ENCODE assay signal across 8 cellular contexts in the genomic region with DNA sequence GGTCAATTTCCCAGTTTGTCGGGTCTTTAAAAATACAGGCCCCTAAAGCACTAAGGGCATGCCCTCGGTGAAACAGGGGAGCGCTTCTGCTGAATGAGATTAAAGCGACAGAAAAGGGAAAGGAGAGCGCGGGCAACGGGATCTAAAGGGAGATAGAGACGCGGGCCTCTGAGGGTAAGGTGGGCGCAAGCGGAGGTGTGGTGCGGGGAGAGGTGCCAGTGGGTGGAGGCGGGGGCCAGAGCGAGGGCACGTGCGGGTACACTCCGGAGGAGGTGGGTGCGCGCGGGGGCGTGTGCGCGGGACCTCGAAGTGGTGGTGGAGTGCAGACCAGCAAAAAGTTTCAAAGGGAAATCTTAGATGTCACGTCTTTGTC. TPM values are rescaled to one million over a fixed set of nuclear protein-coding genes. Genes with fewer than 3 reads are reported as not detected.
A peak's percentile ranks its signal among the peaks of the same experiment; 100 is the strongest.
DNase-seq lines count a peak whose midpoint lies in the region; ATAC-seq and TF ChIP-seq lines count a peak whose summit lies in the region.

No MANE protein-coding gene starts in this region.

- peak overlapping the region; percentile 76 to 97 (median 86) for H3K27ac ChIP-seq in heart left ventricle

- peak in 2 of 4 donors; percentile 18 to 29 for ATAC-seq in heart left ventricle

- no peaks in the 10 kb centered on the region for H3K9me3 ChIP-seq in heart left ventricle

- DNase-seq in ELR (ENCODE audit: low read depth): peak; percentile 19
- DNase-seq in H7: no peak
- no peak for DNase-seq in NB4 (ENCODE audit: low read depth)
- peak; percentile 48 for DNase-seq in activated naive CD4-positive, alpha-beta T cell treated with Interleukin-2 at 50 U/mL for 16 hours
- peak in 3 of 5 donors; percentile 24 to 59 (median 26) for DNase-seq in heart left ventricle
- DNase-seq in skeletal muscle cell (ENCODE audit: low read depth): no peak
- DNase-seq in SHP77 treated with DMSO at 0.1 percent for 48 hours (lab: John Stamatoyannopoulos, UW): no peak
- no peak for DNase-seq in MV-4-11 (lab: John Stamatoyannopoulos, UW)

- intact Hi-C loops in heart left ventricle (cut with DNase I): loop anchor here (2.0 to 10.0 kb wide), 16 partner anchors 41 to 569 kb away; partner anchors contain the start of genes GSTCD (in 2 of the 10), INTS12 (in 2 of the 10) and PPA2 (in 1 of the 10)

- H3K4me3 ChIP-seq in H7 (ENCODE audit: insufficient read depth, low read depth, low read length) (peak overlapping the region; percentile 76), NB4 (ENCODE audit: low read depth, low read length) (peak overlapping the region; percentile 66), heart left ventricle (peak overlapping the region; percentile 74 to 93 (median 79)), skeletal muscle cell (ENCODE audit: low read depth, low read length) (peak overlapping the region; percentile 96)

- TF ChIP-seq POLR2A in NB4 (IDR thresholded peaks at IDR 0.05; ENCODE audit: extremely low read depth, insufficient read length) (no peak), heart left ventricle (IDR thresholded peaks at IDR 0.05) (no peak)

- TF ChIP-seq CTCF in NB4 (IDR thresholded peaks at IDR 0.05; ENCODE audit: low read depth, low read length): no peak
- no peak for TF ChIP-seq CTCF in heart left ventricle (IDR thresholded peaks at IDR 0.05)

- 1 to 2% (median 1%) methylated on average over 23 to 25 of the region's 25 CpGs for WGBS in heart left ventricle, 4 donors

- no peaks in the 10 kb centered on the region for H3K36me3 ChIP-seq in H7 (replicated peaks; ENCODE audit: control insufficient read depth, insufficient read depth, low read length)
- no peaks in the 10 kb centered on the region for H3K36me3 ChIP-seq in heart left ventricle

- peaks cover 0 to 46% (median 25%) of the 10 kb centered on the region in 12 donors for H3K4me1 ChIP-seq in heart left ventricle

- H3K27me3 ChIP-seq in H7 (ENCODE audit: control insufficient read depth, insufficient read depth, low read length): peaks cover 89% of the 10 kb centered on the region
- H3K27me3 ChIP-seq in heart left ventricle: no peaks in the 10 kb centered on the region

RNA-seq across cellular contexts. Expression of gene TET2, which starts 0.8 kb away (rescaled TPM):
- 0.59 and 0.74 TPM in 2 replicates for total RNA-seq in H7 (2014; rRNA removed; shearing (Covaris generic))
- 10 to 100 TPM in 8 of 9 donors, 1 to 10 TPM in 1; 9.5 to 25.6 (median 15.4) TPM for total RNA-seq in heart left ventricle
- polyA plus RNA-seq in heart left ventricle: 1 to 10 TPM; 2.9 to 3.3 TPM

Comparison
In these comparisons a context has a peak if more than half of its experiments do, and no peak if none do; other contexts are left out.
1. DNase-seq: peak in ELR (single experiment), activated naive CD4-positive, alpha-beta T cell treated with Interleukin-2 at 50 U/mL for 16 hours (single experiment) and heart left ventricle (3 of 5); none in H7 (single experiment), NB4 (single experiment), skeletal muscle cell (single experiment), SHP77 treated with DMSO at 0.1 percent for 48 hours (single experiment) and MV-4-11 (single experiment).
2. Peak in every context shown above with its lines, with median percentiles within 50 percentile points of each other: H3K4me3 ChIP-seq.